In genomic region chr3:39149498-39150169, GRCh38 we compare ENCODE assay signal across 8 cellular contexts. TPM values are rescaled to one million over a fixed set of nuclear protein-coding genes. Genes with fewer than 3 reads are reported as not detected.
DNase-seq lines count a peak whose midpoint lies in the region; ATAC-seq and TF ChIP-seq lines count a peak whose summit lies in the region.

No MANE protein-coding gene starts in this region.

- H3K4me3 ChIP-seq in lower lobe of right lung (peak overlapping the region; percentile 86), thyroid gland (replicated peaks in 1 of 3) (no peak overlapping the region)

- H3K27me3 Mint-ChIP-seq in activated T-cell treated with anti-CD3 and anti-CD28 coated beads, Interleukin-2, amount 50 U/mL, for 4 hours (ENCODE audit: low read depth): no peaks in the 10 kb centered on the region
- H3K27me3 Mint-ChIP-seq in activated naive CD8-positive, alpha-beta T cell treated with anti-CD3 and anti-CD28 coated beads for 36 hours: no peaks in the 10 kb centered on the region

- no peak for ATAC-seq in activated T-cell treated with anti-CD3 and anti-CD28 coated beads, Interleukin-2, amount 50 U/mL, for 4 hours
- ATAC-seq in lower lobe of right lung: no peak
- no peak for ATAC-seq in GM18517 (IDR thresholded peaks at IDR 0.05; ENCODE audit: unreplicated experiment)
- no peak for ATAC-seq in GM18861 (IDR thresholded peaks at IDR 0.05; ENCODE audit: unreplicated experiment)

- H3K9me3 Mint-ChIP-seq in activated T-cell treated with anti-CD3 and anti-CD28 coated beads, Interleukin-2, amount 50 U/mL, for 4 hours: no peaks in the 10 kb centered on the region
- H3K9me3 Mint-ChIP-seq in activated naive CD8-positive, alpha-beta T cell treated with anti-CD3 and anti-CD28 coated beads for 36 hours: no peaks in the 10 kb centered on the region

- DNase-seq in activated T-cell treated with anti-CD3 and anti-CD28 coated beads, Interleukin-2, amount 50 U/mL, for 4 hours: no peak
- no peak for DNase-seq in activated T-cell treated with anti-CD3 and anti-CD28 coated beads, Interleukin-2, amount 50 U/mL, for 48 hours
- no peak for DNase-seq in activated naive CD8-positive, alpha-beta T cell treated with anti-CD3 and anti-CD28 coated beads for 36 hours
- DNase-seq in lower lobe of right lung: no peak
- no peak for DNase-seq in thyroid gland
- DNase-seq in pons (ENCODE audit: low spot score): no peak

- no peak for TF ChIP-seq POLR2A in thyroid gland (IDR thresholded peaks at IDR 0.05)

- peaks cover 75% of the 10 kb centered on the region for H3K4me1 Mint-ChIP-seq in activated T-cell treated with anti-CD3 and anti-CD28 coated beads, Interleukin-2, amount 50 U/mL, for 4 hours (ENCODE audit: low read depth)
- peaks cover 61% of the 10 kb centered on the region for H3K4me1 Mint-ChIP-seq in activated naive CD8-positive, alpha-beta T cell treated with anti-CD3 and anti-CD28 coated beads for 36 hours

- peak overlapping the region; percentile 99 for H3K27ac ChIP-seq in lower lobe of right lung
- H3K27ac ChIP-seq in thyroid gland: peak overlapping the region; percentile 99 to 100 (median 99)

- peaks cover 21% of the 10 kb centered on the region for H3K36me3 ChIP-seq in lower lobe of right lung
- H3K36me3 ChIP-seq in thyroid gland: peaks cover 19 to 25% of the 10 kb centered on the region in 2 donors

- H3K27ac Mint-ChIP-seq in activated naive CD8-positive, alpha-beta T cell treated with anti-CD3 and anti-CD28 coated beads for 36 hours: peak overlapping the region; percentile 98

- H3K9me3 ChIP-seq in lower lobe of right lung (no peaks in the 10 kb centered on the region), thyroid gland (no peaks in the 10 kb centered on the region)

- intact Hi-C loops in lower lobe of right lung (cut with DNase I): no loop called here
- intact Hi-C loops in thyroid gland (cut with DNase I): no loop called here

- peaks cover 87% of the 10 kb centered on the region for H3K4me1 ChIP-seq in lower lobe of right lung
- H3K4me1 ChIP-seq in thyroid gland: peaks cover 63 to 70% of the 10 kb centered on the region in 2 donors

- peaks cover 59% of the 10 kb centered on the region for H3K36me3 Mint-ChIP-seq in activated T-cell treated with anti-CD3 and anti-CD28 coated beads, Interleukin-2, amount 50 U/mL, for 4 hours (ENCODE audit: insufficient read depth)
- peaks cover 70% of the 10 kb centered on the region for H3K36me3 Mint-ChIP-seq in activated naive CD8-positive, alpha-beta T cell treated with anti-CD3 and anti-CD28 coated beads for 36 hours

- no peaks in the 10 kb centered on the region for H3K27me3 ChIP-seq in lower lobe of right lung (ENCODE audit: low read depth)
- no peaks in the 10 kb centered on the region for H3K27me3 ChIP-seq in thyroid gland

- TF ChIP-seq CTCF in lower lobe of right lung (IDR thresholded peaks at IDR 0.05): no peak
- no peak for TF ChIP-seq CTCF in thyroid gland (IDR thresholded peaks at IDR 0.05)

- peak overlapping the region; percentile 95 for H3K4me3 Mint-ChIP-seq in activated T-cell treated with anti-CD3 and anti-CD28 coated beads, Interleukin-2, amount 50 U/mL, for 4 hours
- peak overlapping the region; percentile 95 for H3K4me3 Mint-ChIP-seq in activated naive CD8-positive, alpha-beta T cell treated with anti-CD3 and anti-CD28 coated beads for 36 hours

- 57 to 58% methylated on average over 3 of the region's 3 CpGs for WGBS in thyroid gland, 2 donors

RNA-seq across cellular contexts. Expression of gene CSRNP1, which starts 3.8 kb away (rescaled TPM):
- total RNA-seq in activated T-cell treated with anti-CD3 and anti-CD28 coated beads, Interleukin-2, amount 50 U/mL, for 4 hours: 10 to 100 TPM; 88.9 to 96.6 (median 95.1) TPM
- 10 to 100 TPM; 53.4 to 54.8 TPM for total RNA-seq in activated naive CD8-positive, alpha-beta T cell treated with anti-CD3 and anti-CD28 coated beads for 36 hours
- total RNA-seq in lower lobe of right lung: 55.1 TPM
- 10 to 100 TPM; 33.5 to 81.0 (median 36.7) TPM for total RNA-seq in thyroid gland

RNA-seq across cellular contexts. Expression of gene TTC21A, which starts 42.2 kb away (rescaled TPM):
- 1 to 10 TPM in 2 of 3 donors, under 1 TPM in 1; 0.84 to 1.1 (median 1.0) TPM for total RNA-seq in activated T-cell treated with anti-CD3 and anti-CD28 coated beads, Interleukin-2, amount 50 U/mL, for 4 hours
- under 1 TPM; 0.42 to 0.78 TPM for total RNA-seq in activated naive CD8-positive, alpha-beta T cell treated with anti-CD3 and anti-CD28 coated beads for 36 hours
- 18.8 TPM for total RNA-seq in lower lobe of right lung
- total RNA-seq in thyroid gland: 10 to 100 TPM in 3 of 4 donors, 1 to 10 TPM in 1; 8.9 to 17.8 (median 11.7) TPM

RNA-seq across cellular contexts. Expression of gene GORASP1, which starts 42.2 kb away (rescaled TPM):
- 10 to 100 TPM; 31.8 to 34.7 (median 33.0) TPM for total RNA-seq in activated T-cell treated with anti-CD3 and anti-CD28 coated beads, Interleukin-2, amount 50 U/mL, for 4 hours
- 10 to 100 TPM; 11.5 to 11.9 TPM for total RNA-seq in activated naive CD8-positive, alpha-beta T cell treated with anti-CD3 and anti-CD28 coated beads for 36 hours
- total RNA-seq in lower lobe of right lung: 81.6 TPM
- 100 to 1,000 TPM in 2 of 4 donors, 10 to 100 TPM in 2; 64.6 to 105 (median 101) TPM for total RNA-seq in thyroid gland

RNA-seq across cellular contexts. Expression of gene XIRP1, which starts 42.8 kb away (rescaled TPM):
- total RNA-seq in activated T-cell treated with anti-CD3 and anti-CD28 coated beads, Interleukin-2, amount 50 U/mL, for 4 hours: 10 to 100 TPM; 13.1 to 20.6 (median 18.2) TPM
- total RNA-seq in activated naive CD8-positive, alpha-beta T cell treated with anti-CD3 and anti-CD28 coated beads for 36 hours: under 1 TPM; 0.66 to 0.91 TPM
- total RNA-seq in lower lobe of right lung (not detected), thyroid gland (not detected)
